ENCODE assay signal across 8 cellular contexts in the genomic region with DNA sequence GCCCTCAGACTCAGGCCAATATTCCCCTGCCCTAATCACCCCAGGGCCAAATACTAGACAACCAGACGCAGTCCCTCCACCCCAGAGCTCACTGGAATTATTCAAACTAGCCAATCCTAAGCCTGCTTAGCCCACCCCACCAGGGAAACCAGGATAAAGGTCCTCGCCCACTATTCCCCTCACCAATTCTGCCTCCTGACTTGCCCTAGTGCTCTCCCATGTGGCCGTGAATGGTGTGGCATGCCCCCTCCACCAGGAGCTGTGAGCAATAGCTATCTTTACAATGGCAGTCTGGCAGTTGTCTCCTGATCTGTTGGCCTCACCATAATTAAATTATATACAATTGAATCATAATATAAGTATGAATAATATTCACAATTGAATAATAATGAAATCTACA. TPM values are rescaled to one million over a fixed set of nuclear protein-coding genes. Genes with fewer than 3 reads are reported as not detected.
DNase-seq lines count a peak whose midpoint lies in the region; ATAC-seq, FAIRE-seq and TF ChIP-seq lines count a peak whose summit lies in the region.

No MANE protein-coding gene starts in this region.

- no peak overlapping the region for H2AFZ ChIP-seq in HepG2 (ENCODE audit: low read length)

- H3K4me3 ChIP-seq in HepG2 (replicated peaks in 1 of 3; ENCODE audit: insufficient read depth in 1 of 3, low read depth in 2 of 3, low read length in 3 of 3) (no peak overlapping the region), coronary artery (no peak overlapping the region), colonic mucosa (no peak overlapping the region)

- no TSS peak for BruUV-seq in HepG2 (replicated peaks; lab: Mats Ljungman, UMichigan)

- CTCF ChIA-PET in HepG2 (lab: Yijun Ruan, JAX; ENCODE audit: low intra/inter-chr PET ratio, low total read pairs) = interaction anchor here (1.1 to 2.0 kb wide), 2 partner anchors 287 to 389 kb away, joined by 3 to 8 read pairs; no protein-coding TSS in a partner anchor
- CTCF ChIA-PET in activated naive CD4-positive, alpha-beta T cell treated with anti-CD3 and anti-CD28 coated beads, Interleukin-2, amount 10 ng/mL, durations not matched to agents 7 days and 5 days (lab: Charles Lee) = interaction anchor here (1.4 to 2.6 kb wide), 6 partner anchors 9 to 389 kb away, joined by 6 to 10 read pairs (median 8); no protein-coding TSS in a partner anchor

- in situ Hi-C loops in HepG2 (cut with HindIII; ENCODE audit: extremely low pct_ligation_motif_present, low pct_unique_long_range_greater_than_20kb) = loop anchor here (5.0 to 25.0 kb wide), 3 partner anchors 83 to 1303 kb away; no protein-coding TSS in a partner anchor

- TF ChIP-seq CTCF in HFFc6 (IDR thresholded peaks at IDR 0.05) (peak; percentile 64), HepG2 (CRISPR knock-in tag; IDR thresholded peaks at IDR 0.05) (peak; percentile 67), coronary artery (IDR thresholded peaks at IDR 0.05) (no peak), colonic mucosa (IDR thresholded peaks at IDR 0.05) (no peak)

- no peaks in the 10 kb centered on the region for H3K9me3 ChIP-seq in T-helper 17 cell (ENCODE audit: control insufficient read depth, low read length, poor library complexity, severe bottlenecking)
- H3K9me3 ChIP-seq in HepG2 (ENCODE audit: low read length) = no peaks in the 10 kb centered on the region
- no peaks in the 10 kb centered on the region for H3K9me3 ChIP-seq in colonic mucosa

- H3K27ac Mint-ChIP-seq in HFFc6 = no peak overlapping the region
- peak overlapping the region; percentile 24 for H3K27ac Mint-ChIP-seq in T-helper 17 cell
- H3K27ac Mint-ChIP-seq in activated naive CD4-positive, alpha-beta T cell treated with anti-CD3 and anti-CD28 coated beads, Interleukin-2, amount 10 ng/mL, durations not matched to agents 7 days and 5 days = no peak overlapping the region

- peaks cover 0 to 3% of the 10 kb centered on the region in 2 experiments; a peak in 1 of 5 replicates for H3K27me3 ChIP-seq in HepG2 (ENCODE audit: control insufficient read depth in 1 of 2, insufficient read depth in 2 of 2, low read length in 2 of 2)
- no peaks in the 10 kb centered on the region for H3K27me3 ChIP-seq in colonic mucosa

- peak; percentile 48 for FAIRE-seq in HepG2 (lab: Jason Lieb, UNC)

- no peaks in the 10 kb centered on the region for H3K9me3 Mint-ChIP-seq in HFFc6
- H3K9me3 Mint-ChIP-seq in activated naive CD4-positive, alpha-beta T cell treated with anti-CD3 and anti-CD28 coated beads, Interleukin-2, amount 10 ng/mL, durations not matched to agents 7 days and 5 days = no peaks in the 10 kb centered on the region

- POLR2A ChIA-PET in HepG2 (lab: Yijun Ruan, JAX) = no interaction called here

- no peak overlapping the region for H3K27ac ChIP-seq in HepG2 (ENCODE audit: extremely low read length, insufficient read depth, low read length)
- no peak overlapping the region for H3K27ac ChIP-seq in coronary artery
- H3K27ac ChIP-seq in colonic mucosa = no peak overlapping the region

- TF ChIP-seq EP300 in HepG2 (IDR thresholded peaks at IDR 0.05; ENCODE audit: low read depth in 2 of 2, low read length in 2 of 2) (no peak), HepG2 (CRISPR knock-in tag; IDR thresholded peaks at IDR 0.05; ENCODE audit: borderline replicate concordance) (no peak)

- TF ChIP-seq RAD21 in HepG2 (CRISPR knock-in tag; IDR thresholded peaks at IDR 0.05) = peak; percentile 51; the same call in 1 of the 2 replicates

- peak; percentile 17 for DNase-seq in Daoy (ENCODE audit: low read depth)
- DNase-seq in HFFc6 = no peak
- DNase-seq in T-helper 17 cell = no peak
- DNase-seq in HepG2 (ENCODE audit: low spot score) = peak; percentile 16
- no peak for DNase-seq in coronary artery (ENCODE audit: low spot score)
- no peak for DNase-seq in activated naive CD4-positive, alpha-beta T cell (lab: John Stamatoyannopoulos, UW)
- no peak for DNase-seq in colonic mucosa
- no peak for DNase-seq in activated naive CD4-positive, alpha-beta T cell treated with anti-CD3 and anti-CD28 coated beads, Interleukin-2, amount 10 ng/mL, durations not matched to agents 7 days and 5 days

- H3K4me3 Mint-ChIP-seq in HFFc6 = no peak overlapping the region
- no peak overlapping the region for H3K4me3 Mint-ChIP-seq in T-helper 17 cell
- H3K4me3 Mint-ChIP-seq in activated naive CD4-positive, alpha-beta T cell treated with anti-CD3 and anti-CD28 coated beads, Interleukin-2, amount 10 ng/mL, durations not matched to agents 7 days and 5 days = no peak overlapping the region

- intact Hi-C loops in HepG2 (cut with micrococcal nuclease; ENCODE audit: unreplicated experiment) = loop anchor here (1.0 to 5.0 kb wide), 2 partner anchors 367 to 389 kb away; no protein-coding TSS in a partner anchor
- intact Hi-C loops in colonic mucosa (cut with DNase I) = loop anchor here (5.0 kb wide), 2 partner anchors 418 to 648 kb away; no protein-coding TSS in a partner anchor

- H3K4me2 ChIP-seq in HepG2 (ENCODE audit: low read depth, low read length) = no peak overlapping the region

- H3K36me3 ChIP-seq in HepG2 (replicated peaks in 1 of 2; ENCODE audit: control insufficient read depth in 1 of 2, insufficient read depth in 2 of 2, low read length in 2 of 2) (no peaks in the 10 kb centered on the region), colonic mucosa (no peaks in the 10 kb centered on the region)

- H3K4me1 Mint-ChIP-seq in HFFc6 (ENCODE audit: low read depth) (no peaks in the 10 kb centered on the region), T-helper 17 cell (peaks cover 7% of the 10 kb centered on the region)
- H3K4me1 Mint-ChIP-seq in activated naive CD4-positive, alpha-beta T cell treated with anti-CD3 and anti-CD28 coated beads, Interleukin-2, amount 10 ng/mL, durations not matched to agents 7 days and 5 days = no peaks in the 10 kb centered on the region

- H3K79me2 ChIP-seq in HepG2 (ENCODE audit: insufficient read depth, low read length) = no peaks in the 10 kb centered on the region

- H3K9ac ChIP-seq in HepG2 (ENCODE audit: insufficient read depth, low read depth, low read length) = no peak overlapping the region
- no peak overlapping the region for H3K9ac ChIP-seq in colonic mucosa (ENCODE audit: low read depth in 2 of 2, low read length in 2 of 2)

- no peaks in the 10 kb centered on the region for H4K20me1 ChIP-seq in HepG2 (ENCODE audit: insufficient read depth, low read length)

- ATAC-seq in T-helper 17 cell = no peak
- peak; percentile 90 for ATAC-seq in HepG2

- 2% methylated on average over 3 of the region's 3 CpGs for WGBS in HepG2 (ENCODE audit: low lambda C conversion rate)

- no peaks in the 10 kb centered on the region for H3K36me3 Mint-ChIP-seq in HFFc6 (ENCODE audit: low read depth)
- no peaks in the 10 kb centered on the region for H3K36me3 Mint-ChIP-seq in T-helper 17 cell (ENCODE audit: low read depth)
- H3K36me3 Mint-ChIP-seq in activated naive CD4-positive, alpha-beta T cell treated with anti-CD3 and anti-CD28 coated beads, Interleukin-2, amount 10 ng/mL, durations not matched to agents 7 days and 5 days = no peaks in the 10 kb centered on the region

- no peak for TF ChIP-seq POLR2A in HepG2 (IDR thresholded peaks at IDR 0.05; ENCODE audit: insufficient read depth in 1 of 2, low read depth in 2 of 2, low read length in 2 of 2)

- no peaks in the 10 kb centered on the region for H3K4me1 ChIP-seq in HepG2 (ENCODE audit: insufficient read depth, low read length)
- H3K4me1 ChIP-seq in colonic mucosa = no peaks in the 10 kb centered on the region

- peaks cover 6% of the 10 kb centered on the region for H3K27me3 Mint-ChIP-seq in HFFc6 (ENCODE audit: insufficient read depth)
- H3K27me3 Mint-ChIP-seq in T-helper 17 cell = no peaks in the 10 kb centered on the region
- peaks cover 18% of the 10 kb centered on the region for H3K27me3 Mint-ChIP-seq in activated naive CD4-positive, alpha-beta T cell treated with anti-CD3 and anti-CD28 coated beads, Interleukin-2, amount 10 ng/mL, durations not matched to agents 7 days and 5 days

TF ChIP-seq in HepG2, 621 proteins besides CTCF, POLR2A, EP300 and RAD21 (continues in another document):
- peak; percentile 23 for TF ChIP-seq XRCC5 (optimal IDR thresholded peaks at IDR 0.05; ENCODE audit: low read length)
- no peak for TF ChIP-seq SRSF4 (IDR thresholded peaks at IDR 0.05; ENCODE audit: low read depth, low read length, poor library complexity, severe bottlenecking)
- TF ChIP-seq STAG1 (CRISPR knock-in tag; IDR thresholded peaks at IDR 0.05) = peak; percentile 60
- TF ChIP-seq, protein P1, sequence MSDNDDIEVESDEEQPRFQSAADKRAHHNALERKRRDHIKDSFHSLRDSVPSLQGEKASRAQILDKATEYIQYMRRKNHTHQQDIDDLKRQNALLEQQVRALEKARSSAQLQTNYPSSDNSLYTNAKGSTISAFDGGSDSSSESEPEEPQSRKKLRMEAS (IDR thresholded peaks at IDR 0.05) = no peak

RNA-seq across cellular contexts. Expression of a gene that starts 42.3 kb away (rescaled TPM):
- 0.11 and 0.65 TPM in 2 replicates for total RNA-seq in Daoy (2014; rRNA removed; shearing (Covaris generic))
- total RNA-seq in HFFc6 (2021; fragmentation: NEBNext Ultra II Directional; extraction: Animal tissue kit (Norgen Biotek cat#: 25700)) = under 1 TPM in 1 of 6 experiments, not detected in 5; 0.10 TPM
- total RNA-seq in T-helper 17 cell = 1 to 10 TPM; 2.7 to 3.3 TPM
- not detected in 2 replicates for total RNA-seq in HepG2 (2016; rRNA removed; fragmentation: Illumina TruSeq; extraction: Trizol)
- total RNA-seq in HepG2 (2016; cell fraction: cytosol; rRNA removed; fragmentation: Illumina TruSeq; extraction: Trizol; ENCODE audit: low read depth) = not detected in 2 replicates
- not detected in 2 replicates for total RNA-seq in HepG2 (2016; cell fraction: insoluble cytoplasmic fraction; rRNA removed; fragmentation: Illumina TruSeq; extraction: Trizol)
- not detected in 2 replicates for total RNA-seq in HepG2 (2016; cell fraction: membrane; rRNA removed; fragmentation: Illumina TruSeq; extraction: Trizol)
- total RNA-seq in HepG2 (2016; cell fraction: nucleus; rRNA removed; fragmentation: Illumina TruSeq; extraction: Trizol) = not detected in 2 replicates
- polyA plus RNA-seq in HepG2 (2011; rRNA removed) = not detected in 2 replicates
- not detected in 2 replicates for polyA plus RNA-seq in HepG2 (2011; cell fraction: cytosol; rRNA removed)
- polyA plus RNA-seq in HepG2 (2011; cell fraction: nucleus; rRNA removed) = not detected in 2 replicates
- not detected in 2 replicates for polyA plus RNA-seq in HepG2 (2012)
- not detected in 2 replicates for polyA plus RNA-seq in HepG2 (2016; cell fraction: cytosol; fragmentation: Illumina TruSeq; extraction: Trizol; ENCODE audit: low read depth)
- not detected in 2 replicates for polyA plus RNA-seq in HepG2 (2016; cell fraction: insoluble cytoplasmic fraction; fragmentation: Illumina TruSeq; extraction: Trizol; ENCODE audit: low read depth)
- polyA plus RNA-seq in HepG2 (2016; cell fraction: membrane; fragmentation: Illumina TruSeq; extraction: Trizol; ENCODE audit: low read depth) = not detected in 2 replicates
- not detected in 2 replicates for polyA plus RNA-seq in HepG2 (2016; cell fraction: nucleus; fragmentation: Illumina TruSeq; extraction: Trizol; ENCODE audit: insufficient read depth, low read depth)
- 0.09 TPM in 1 of 2 replicates, not detected in the other for polyA minus RNA-seq in HepG2 (2011; rRNA and poly(A)+ RNA removed; ENCODE audit: low replicate concordance)
- not detected in 2 replicates for polyA minus RNA-seq in HepG2 (2011; cell fraction: cytosol; rRNA and poly(A)+ RNA removed)
- polyA minus RNA-seq in HepG2 (2011; cell fraction: nucleus; rRNA and poly(A)+ RNA removed) = not detected in 2 replicates
- under 1 TPM; 0.37 to 0.42 TPM for total RNA-seq in colonic mucosa

Comparison
In these comparisons a context has a peak if more than half of its experiments do, and no peak if none do; other contexts are left out.
1. DNase-seq: peak in Daoy (single experiment) and HepG2 (single experiment); none in HFFc6 (single experiment), T-helper 17 cell (0 of 3), coronary artery (single experiment), activated naive CD4-positive, alpha-beta T cell (0 of 4), colonic mucosa (single experiment) and activated naive CD4-positive, alpha-beta T cell treated with anti-CD3 and anti-CD28 coated beads, Interleukin-2, amount 10 ng/mL, durations not matched to agents 7 days and 5 days (single experiment).
2. CTCF ChIP-seq: peak in HFFc6 (single experiment) and HepG2 (single experiment); none in coronary artery (single experiment) and colonic mucosa (single experiment).